Comparison of ENCODE assay signal across 8 cellular contexts in genomic region chr7:114026486-114027089, GRCh38.
DNase-seq lines count a peak whose midpoint lies in the region; ATAC-seq, FAIRE-seq and TF ChIP-seq lines count a peak whose summit lies in the region.

No MANE protein-coding gene starts in this region.

- H3K27me3 Mint-ChIP-seq in MCF 10A (ENCODE audit: insufficient read depth, unreplicated experiment), result peaks cover 78% of the 10 kb centered on the region
- H3K27me3 Mint-ChIP-seq in activated T-helper 1 cell treated with anti-CD3 and anti-CD28 coated beads, Interleukin-12 subunit alpha, Interleukin-12 subunit beta, Interleukin-2, Interleukin-4 antibody, amounts not matched to agents 30 ng/mL and 10 ng/mL and 1 ng/mL, durations not matched to agents 14 hours and 24 hours and 36 hours (ENCODE audit: insufficient read depth), result peaks cover 4% of the 10 kb centered on the region

- no peak overlapping the region for H3K27ac Mint-ChIP-seq in MCF 10A (ENCODE audit: low read depth, unreplicated experiment)
- H3K27ac Mint-ChIP-seq in activated T-helper 1 cell treated with anti-CD3 and anti-CD28 coated beads, Interleukin-12 subunit alpha, Interleukin-12 subunit beta, Interleukin-2, Interleukin-4 antibody, amounts not matched to agents 30 ng/mL and 10 ng/mL and 1 ng/mL, durations not matched to agents 14 hours and 24 hours and 36 hours, result no peak overlapping the region

- H3K9me2 ChIP-seq in DOHH2 (replicated peaks; ENCODE audit: control insufficient read depth, low read length), result no peaks in the 10 kb centered on the region

- no peaks in the 10 kb centered on the region for H4K20me1 ChIP-seq in DOHH2 (ENCODE audit: control insufficient read depth, insufficient read depth, low read depth, low read length)
- H4K20me1 ChIP-seq in HepG2 (ENCODE audit: insufficient read depth, low read length), result no peaks in the 10 kb centered on the region

- FAIRE-seq in HepG2 (lab: Jason Lieb, UNC) (no peak), H54 (lab: Jason Lieb, UNC) (no peak)

- H3F3A ChIP-seq in DOHH2 (ENCODE audit: control insufficient read depth, insufficient read depth), result no peaks in the 10 kb centered on the region

- BruUV-seq in MCF 10A (replicated peaks; lab: Mats Ljungman, UMichigan) (no TSS peak), HepG2 (replicated peaks; lab: Mats Ljungman, UMichigan) (no TSS peak)

- no peaks in the 10 kb centered on the region for H3K4me1 Mint-ChIP-seq in MCF 10A (ENCODE audit: insufficient read depth, unreplicated experiment)
- no peaks in the 10 kb centered on the region for H3K4me1 Mint-ChIP-seq in activated T-helper 1 cell treated with anti-CD3 and anti-CD28 coated beads, Interleukin-12 subunit alpha, Interleukin-12 subunit beta, Interleukin-2, Interleukin-4 antibody, amounts not matched to agents 30 ng/mL and 10 ng/mL and 1 ng/mL, durations not matched to agents 14 hours and 24 hours and 36 hours (ENCODE audit: low read depth)

- H3K9me3 ChIP-seq in DOHH2 (ENCODE audit: control insufficient read depth, insufficient read depth, low read length) (no peaks in the 10 kb centered on the region), HepG2 (ENCODE audit: low read length) (no peaks in the 10 kb centered on the region)

- TF ChIP-seq EP300 in HepG2 (IDR thresholded peaks at IDR 0.05; ENCODE audit: low read depth in 2 of 2, low read length in 2 of 2) (no peak), HepG2 (CRISPR knock-in tag; IDR thresholded peaks at IDR 0.05; ENCODE audit: borderline replicate concordance) (no peak)

- H3K36me3 Mint-ChIP-seq in MCF 10A (ENCODE audit: insufficient read depth, unreplicated experiment), result no peaks in the 10 kb centered on the region
- no peaks in the 10 kb centered on the region for H3K36me3 Mint-ChIP-seq in activated T-helper 1 cell treated with anti-CD3 and anti-CD28 coated beads, Interleukin-12 subunit alpha, Interleukin-12 subunit beta, Interleukin-2, Interleukin-4 antibody, amounts not matched to agents 30 ng/mL and 10 ng/mL and 1 ng/mL, durations not matched to agents 14 hours and 24 hours and 36 hours (ENCODE audit: low read depth)

- H3K27ac ChIP-seq in DOHH2 (ENCODE audit: low read depth, low read length) (no peak overlapping the region), HepG2 (ENCODE audit: extremely low read length, insufficient read depth, low read length) (no peak overlapping the region)

- CTCF ChIA-PET in MCF 10A (lab: Yijun Ruan, JAX), result interaction anchor here (0.8 to 1.4 kb wide), 11 partner anchors 11 to 1825 kb away, joined by 3 to 6 read pairs (median 3); no protein-coding TSS in a partner anchor
- CTCF ChIA-PET in HepG2 (lab: Yijun Ruan, JAX; ENCODE audit: low intra/inter-chr PET ratio, low total read pairs), result interaction anchor here (0.7 to 0.8 kb wide), 2 partner anchors 1824 to 1884 kb away, joined by 3 to 4 read pairs; no protein-coding TSS in a partner anchor

- intact Hi-C loops in MCF 10A (cut with micrococcal nuclease), result loop anchor here (2.0 kb wide), 1 partner anchor 378 kb away; no protein-coding TSS in a partner anchor
- intact Hi-C loops in HepG2 (cut with micrococcal nuclease; ENCODE audit: unreplicated experiment), result loop anchor here (1.0 to 2.0 kb wide), 4 partner anchors 379 to 1825 kb away; no protein-coding TSS in a partner anchor
- intact Hi-C loops in activated T-helper 1 cell treated with anti-CD3 and anti-CD28 coated beads, Interleukin-12 subunit alpha, Interleukin-12 subunit beta, Interleukin-2, Interleukin-4 antibody, amounts not matched to agents 30 ng/mL and 10 ng/mL and 1 ng/mL, durations not matched to agents 14 hours and 24 hours and 36 hours (cut with micrococcal nuclease), result loop anchor here (1.0 to 10.0 kb wide), 5 partner anchors 198 to 1884 kb away; no protein-coding TSS in a partner anchor

- H3K27me3 ChIP-seq in DOHH2 (ENCODE audit: control insufficient read depth, low read length) (no peaks in the 10 kb centered on the region), HepG2 (ENCODE audit: control insufficient read depth in 1 of 2, insufficient read depth in 2 of 2, low read length in 2 of 2) (no peaks in the 10 kb centered on the region)

- H3K4me3 ChIP-seq in DOHH2 (ENCODE audit: low read length) (no peak overlapping the region), HepG2 (replicated peaks in 1 of 3; ENCODE audit: insufficient read depth in 1 of 3, low read depth in 2 of 3, low read length in 3 of 3) (no peak overlapping the region)

- POLR2A ChIA-PET in MCF 10A (lab: Yijun Ruan, JAX), result no interaction called here
- POLR2A ChIA-PET in HepG2 (lab: Yijun Ruan, JAX), result no interaction called here

- 0% methylated on average over 1 of the region's 1 CpG for WGBS in HepG2 (ENCODE audit: low lambda C conversion rate)

- H3K79me2 ChIP-seq in DOHH2 (ENCODE audit: control insufficient read depth, low read length), result no peaks in the 10 kb centered on the region
- H3K79me2 ChIP-seq in HepG2 (ENCODE audit: insufficient read depth, low read length), result no peaks in the 10 kb centered on the region

- no peaks in the 10 kb centered on the region for H3K4me1 ChIP-seq in DOHH2 (ENCODE audit: control insufficient read depth, low read length)
- no peaks in the 10 kb centered on the region for H3K4me1 ChIP-seq in HepG2 (ENCODE audit: insufficient read depth, low read length)

- H2AFZ ChIP-seq in HepG2 (ENCODE audit: low read length), result no peak overlapping the region

- no peak for TF ChIP-seq POLR2A in HepG2 (IDR thresholded peaks at IDR 0.05; ENCODE audit: insufficient read depth in 1 of 2, low read depth in 2 of 2, low read length in 2 of 2)
- TF ChIP-seq POLR2A in H54 (IDR thresholded peaks at IDR 0.05; ENCODE audit: low read depth, low read length), result no peak

- H3K4me2 ChIP-seq in DOHH2 (ENCODE audit: low read length) (no peak overlapping the region), HepG2 (ENCODE audit: low read depth, low read length) (no peak overlapping the region)

- TF ChIP-seq RAD21 in HepG2 (CRISPR knock-in tag; IDR thresholded peaks at IDR 0.05), result no peak

- DNase-seq in NCI-H748 treated with DMSO at 0.1 percent for 48 hours (lab: John Stamatoyannopoulos, UW) (peak; percentile 66), MCF 10A (ENCODE audit: unreplicated experiment) (peak; percentile 77), HepG2 (ENCODE audit: low spot score) (peak; percentile 63), H54 (ENCODE audit: insufficient read length, low spot score) (no peak)
- no peak for DNase-seq in activated T-helper 1 cell treated with anti-CD3 and anti-CD28 coated beads, Interleukin-12 subunit alpha, Interleukin-12 subunit beta, Interleukin-2, Interleukin-4 antibody, amounts not matched to agents 30 ng/mL and 10 ng/mL and 1 ng/mL, durations not matched to agents 14 hours and 24 hours and 36 hours (ENCODE audit: low spot score)

- ATAC-seq in GM21367 (IDR thresholded peaks at IDR 0.05; ENCODE audit: unreplicated experiment) (peak; percentile 81), HG03571 (IDR thresholded peaks at IDR 0.05; ENCODE audit: unreplicated experiment) (peak; percentile 82), HepG2 (no peak)

- no peaks in the 10 kb centered on the region for H3K36me3 ChIP-seq in DOHH2 (ENCODE audit: control insufficient read depth, low read length)
- H3K36me3 ChIP-seq in HepG2 (replicated peaks in 1 of 2; ENCODE audit: control insufficient read depth in 1 of 2, insufficient read depth in 2 of 2, low read length in 2 of 2), result no peaks in the 10 kb centered on the region

- TF ChIP-seq CTCF in DOHH2 (IDR thresholded peaks at IDR 0.05; ENCODE audit: low read depth, low read length, poor library complexity, severe bottlenecking), result peak; percentile 70
- TF ChIP-seq CTCF in MCF 10A (IDR thresholded peaks at IDR 0.05; ENCODE audit: unreplicated experiment), result peak; percentile 38
- peak; percentile 63 for TF ChIP-seq CTCF in HepG2 (CRISPR knock-in tag; IDR thresholded peaks at IDR 0.05)

- H3K9ac ChIP-seq in HepG2 (ENCODE audit: insufficient read depth, low read depth, low read length), result no peak overlapping the region

- no peak overlapping the region for H3K4me3 Mint-ChIP-seq in MCF 10A (ENCODE audit: unreplicated experiment)
- no peak overlapping the region for H3K4me3 Mint-ChIP-seq in activated T-helper 1 cell treated with anti-CD3 and anti-CD28 coated beads, Interleukin-12 subunit alpha, Interleukin-12 subunit beta, Interleukin-2, Interleukin-4 antibody, amounts not matched to agents 30 ng/mL and 10 ng/mL and 1 ng/mL, durations not matched to agents 14 hours and 24 hours and 36 hours

- in situ Hi-C loops in HepG2 (cut with HindIII; ENCODE audit: extremely low pct_ligation_motif_present, low pct_unique_long_range_greater_than_20kb), result no loop called here

- H3K9me3 Mint-ChIP-seq in MCF 10A (ENCODE audit: unreplicated experiment), result no peaks in the 10 kb centered on the region
- no peaks in the 10 kb centered on the region for H3K9me3 Mint-ChIP-seq in activated T-helper 1 cell treated with anti-CD3 and anti-CD28 coated beads, Interleukin-12 subunit alpha, Interleukin-12 subunit beta, Interleukin-2, Interleukin-4 antibody, amounts not matched to agents 30 ng/mL and 10 ng/mL and 1 ng/mL, durations not matched to agents 14 hours and 24 hours and 36 hours

TF ChIP-seq in HepG2, 621 proteins besides CTCF, POLR2A, EP300 and RAD21:
- peak; percentile 78 for TF ChIP-seq STAG1 (CRISPR knock-in tag; IDR thresholded peaks at IDR 0.05)
- TF ChIP-seq SMC3 (IDR thresholded peaks at IDR 0.05; ENCODE audit: low read length), result peak; percentile 46
- no peak for TF ChIP-seq ZNF143 (CRISPR knock-in tag; IDR thresholded peaks at IDR 0.05)
- no peak for TF ChIP-seq ZNF446 (CRISPR knock-in tag; IDR thresholded peaks at IDR 0.05)
TF ChIP-seq in HepG2: peak in this region for 2.

Comparison
In these comparisons a context has a peak if more than half of its experiments do, and no peak if none do; other contexts are left out.
1. DNase-seq: peak in NCI-H748 treated with DMSO at 0.1 percent for 48 hours (single experiment), MCF 10A (single experiment) and HepG2 (single experiment); none in H54 (single experiment) and activated T-helper 1 cell treated with anti-CD3 and anti-CD28 coated beads, Interleukin-12 subunit alpha, Interleukin-12 subunit beta, Interleukin-2, Interleukin-4 antibody, amounts not matched to agents 30 ng/mL and 10 ng/mL and 1 ng/mL, durations not matched to agents 14 hours and 24 hours and 36 hours (single experiment).
2. Peak in every context shown above with its lines, with median percentiles within 50 percentile points of each other: CTCF ChIP-seq.